21 cellular contexts compared by ENCODE assay signal in the genomic region with DNA sequence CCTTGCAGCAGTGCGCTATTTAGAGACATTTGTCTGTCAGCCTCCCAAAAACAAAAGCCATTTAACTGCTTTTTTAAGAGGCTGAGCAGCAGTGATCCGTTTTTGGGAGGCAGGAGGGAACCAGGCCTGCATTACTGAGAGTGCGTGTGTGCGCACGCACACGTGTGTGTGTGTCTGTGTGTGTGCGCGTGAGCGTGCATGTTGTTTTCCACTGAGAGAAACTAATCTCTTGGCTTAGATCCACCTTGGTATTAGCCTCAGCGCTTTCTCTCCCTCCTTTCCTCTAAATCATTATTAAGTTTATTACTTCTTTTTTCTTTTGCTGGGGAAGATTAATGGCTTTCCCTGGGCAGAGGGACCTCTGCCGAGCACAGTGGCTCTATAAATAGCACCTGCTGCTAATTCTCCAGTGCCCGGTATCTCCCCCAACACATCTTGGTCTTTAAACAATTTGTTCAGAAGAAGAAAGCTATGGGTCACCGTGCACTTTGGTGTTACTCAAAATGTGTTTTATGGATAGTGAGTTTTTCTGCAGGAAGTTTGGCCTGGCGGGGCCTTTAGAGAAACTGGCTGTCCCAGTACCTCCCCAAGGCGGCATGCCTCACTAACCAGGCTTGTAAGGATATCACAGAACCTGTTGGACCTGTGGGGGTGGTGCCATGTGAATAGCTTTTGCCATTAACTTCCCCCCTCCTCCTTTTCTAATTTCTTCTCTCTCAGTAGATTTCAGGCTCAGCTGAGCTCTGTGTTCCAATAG.
A peak's percentile ranks its signal among the peaks of the same experiment; 100 is the strongest.
DNase-seq lines count a peak whose midpoint lies in the region; TF ChIP-seq lines count a peak whose summit lies in the region.
"Had no signal": no experiment of that assay in that cellular context is flagged by ENCODE, and none has a peak within 500 bp of the region (broad histone marks: within the 10 kb centered on the region; RNA-seq: fewer than 3 reads in every experiment).

No MANE protein-coding gene starts in this region.

- H3K4me1 Mint-ChIP-seq in nephron = peaks cover 49% of the 10 kb centered on the region
- H3K4me1 Mint-ChIP-seq: CD14-positive monocyte had no signal

- no peaks in the 10 kb centered on the region for H3K9me3 Mint-ChIP-seq in nephron

- no peak overlapping the region for H3K4me3 ChIP-seq in epithelial cell of proximal tubule (ENCODE audit: low read depth, low read length)
- H3K4me3 ChIP-seq in uterus = no peak overlapping the region

- peak overlapping the region; percentile 28 to 60 for H3K27ac ChIP-seq in uterus
- H3K27ac ChIP-seq: HL-60, RWPE1 had no signal

- no peaks in the 10 kb centered on the region for H3K27me3 ChIP-seq in uterus

- no peaks in the 10 kb centered on the region for H3K36me3 Mint-ChIP-seq in nephron (ENCODE audit: low read depth)
- H3K36me3 Mint-ChIP-seq: CD14-positive monocyte had no signal

- TF ChIP-seq CTCF in epithelial cell of proximal tubule (conservative IDR thresholded peaks at IDR 0.05; ENCODE audit: low read depth, low read length) = no peak
- TF ChIP-seq CTCF in nephron (IDR thresholded peaks at IDR 0.05; ENCODE audit: unreplicated experiment in 3 of 3) = no peak
- no peak for TF ChIP-seq CTCF in uterus (IDR thresholded peaks at IDR 0.05)

- TF ChIP-seq POLR2A in uterus (IDR thresholded peaks at IDR 0.05) = no peak

- peak overlapping the region in 2 of 3 experiments; percentile 11 to 14 for H3K4me3 Mint-ChIP-seq in nephron
- H3K4me3 Mint-ChIP-seq: CD14-positive monocyte had no signal

- intact Hi-C loops in uterus (cut with DNase I; ENCODE audit: low total_unique reads) = no loop called here

- H3K36me3 ChIP-seq in uterus = no peaks in the 10 kb centered on the region

- H3K27me3 Mint-ChIP-seq in nephron (ENCODE audit: low read depth) = no peaks in the 10 kb centered on the region

- DNase-seq in NCI-H1417 (lab: John Stamatoyannopoulos, UW) (peak in 2 of 3 experiments; percentile 19 to 52), NCI-H1417 treated with DMSO at 0.1 percent for 48 hours (lab: John Stamatoyannopoulos, UW) (no peak), epithelial cell of proximal tubule (ENCODE audit: low read depth) (peak; percentile 69), uterus (peak; percentile 71 to 83), mesenteric fat pad (ENCODE audit: low spot score) (no peak), NCI-H345 treated with DMSO at 0.1 percent for 48 hours (lab: John Stamatoyannopoulos, UW; ENCODE audit: unreplicated experiment) (no peak)
- no peak for DNase-seq in stimulated activated CD4-positive, alpha-beta T cell treated with anti-CD3 and anti-CD28 coated beads, Interleukin-12 subunit alpha, Interleukin-12 subunit beta, amount 100 ng/mL, for 4 hours
- DNase-seq: activated CD4-positive, CD25-positive, alpha-beta regulatory T cell; activated CD8-positive, alpha-beta memory T cell treated with anti-CD3 and anti-CD28 coated beads for 24 hours; central memory CD4-positive, alpha-beta T cell; DND-41; effector CD8-positive, alpha-beta T cell; foreskin fibroblast; KBM-7; NCI-H1092; NK-92 treated with Interleukin-12 subunit alpha and Interleukin-12 subunit beta, amount 100 ng/mL, for 24 hours; stimulated activated CD4-positive, alpha-beta T cell treated with anti-CD3 and anti-CD28 coated beads, Interleukin-2, amount 100 ng/mL, for 48 hours had no signal

- no peaks in the 10 kb centered on the region for H3K4me1 ChIP-seq in uterus

- no peaks in the 10 kb centered on the region for H3K9me3 ChIP-seq in uterus

- peak overlapping the region; percentile 92 to 95 (median 94) for H3K27ac Mint-ChIP-seq in nephron

Comparison
In these comparisons a context has a peak if more than half of its experiments do, and no peak if none do; other contexts are left out.
1. DNase-seq: peak in NCI-H1417 (2 of 3), epithelial cell of proximal tubule (single experiment) and uterus (2 of 2); none in NCI-H1417 treated with DMSO at 0.1 percent for 48 hours (single experiment), mesenteric fat pad (single experiment), NCI-H345 treated with DMSO at 0.1 percent for 48 hours (single experiment) and stimulated activated CD4-positive, alpha-beta T cell treated with anti-CD3 and anti-CD28 coated beads, Interleukin-12 subunit alpha, Interleukin-12 subunit beta, amount 100 ng/mL, for 4 hours (single experiment).